Comparison of ENCODE assay signal across 8 cellular contexts in genomic region chr18:76495435-76496199, GRCh38. TPM values are rescaled to one million over a fixed set of nuclear protein-coding genes. Genes with fewer than 3 reads are reported as not detected.
DNase-seq lines count a peak whose midpoint lies in the region; ATAC-seq, FAIRE-seq and TF ChIP-seq lines count a peak whose summit lies in the region.

No MANE protein-coding gene starts in this region.

- TF ChIP-seq CTCF in AG09309 (IDR thresholded peaks at IDR 0.05; ENCODE audit: control insufficient read depth, insufficient read depth, low read depth, low read length, missing control alignments) (no peak), right atrium auricular region (IDR thresholded peaks at IDR 0.05) (no peak)

- H3K36me3 ChIP-seq in right atrium auricular region (no peaks in the 10 kb centered on the region), rectal smooth muscle tissue (ENCODE audit: control insufficient read depth, insufficient read depth, low read length) (no peaks in the 10 kb centered on the region)

- peak overlapping the region; percentile 54 for H3K9ac ChIP-seq in rectal smooth muscle tissue (ENCODE audit: low read length)

- peak; percentile 50 for TF ChIP-seq POLR2A in GM18526 (IDR thresholded peaks at IDR 0.05; ENCODE audit: extremely low read depth, insufficient read length)

- H3K36me3 Mint-ChIP-seq in activated naive CD4-positive, alpha-beta T cell treated with anti-CD3 and anti-CD28 coated beads, Interleukin-2, amount 50 U/mL, for 72 hours: peaks cover 0 to 17% of the 10 kb centered on the region in 2 donors

- H3K4me3 ChIP-seq in AG09309 (ENCODE audit: control insufficient read depth, low read depth, low read length): peak overlapping the region; percentile 65
- peak overlapping the region; percentile 58 to 87 for H3K4me3 ChIP-seq in right atrium auricular region
- peak overlapping the region; percentile 81 for H3K4me3 ChIP-seq in rectal smooth muscle tissue (ENCODE audit: low read length)

- peak; percentile 14 to 41 for ATAC-seq in activated naive CD4-positive, alpha-beta T cell treated with anti-CD3 and anti-CD28 coated beads, Interleukin-2, amount 50 U/mL, for 72 hours
- no peak for ATAC-seq in HG03457 (IDR thresholded peaks at IDR 0.05; ENCODE audit: unreplicated experiment)

- H3K9me3 ChIP-seq in right atrium auricular region: no peaks in the 10 kb centered on the region

- peak overlapping the region; percentile 75 to 85 for H3K27ac ChIP-seq in right atrium auricular region
- peak overlapping the region; percentile 70 for H3K27ac ChIP-seq in rectal smooth muscle tissue (ENCODE audit: low read depth, low read length)

- DNase-seq in AG09309 (ENCODE audit: low read depth) (no peak), NCI-H1930 (lab: John Stamatoyannopoulos, UW) (peak; percentile 61 to 71), right atrium auricular region (ENCODE audit: low spot score) (no peak), frontal cortex (ENCODE audit: low spot score in 2 of 2) (no peak)
- DNase-seq in activated naive CD4-positive, alpha-beta T cell treated with anti-CD3 and anti-CD28 coated beads, Interleukin-2, amount 50 U/mL, for 72 hours (ENCODE audit: low spot score in 2 of 2): peak in 1 of 2 donors; percentile 11

- H3K27ac Mint-ChIP-seq in activated naive CD4-positive, alpha-beta T cell treated with anti-CD3 and anti-CD28 coated beads, Interleukin-2, amount 50 U/mL, for 72 hours: no peak overlapping the region

- H3K9me3 Mint-ChIP-seq in activated naive CD4-positive, alpha-beta T cell treated with anti-CD3 and anti-CD28 coated beads, Interleukin-2, amount 50 U/mL, for 72 hours: no peaks in the 10 kb centered on the region

- H3K4me1 ChIP-seq in right atrium auricular region (peaks cover 0 to 15% of the 10 kb centered on the region in 2 donors), rectal smooth muscle tissue (ENCODE audit: control insufficient read depth, insufficient read depth, low read length) (peaks cover 3% of the 10 kb centered on the region)

- H3K27me3 ChIP-seq in right atrium auricular region (no peaks in the 10 kb centered on the region), rectal smooth muscle tissue (ENCODE audit: control insufficient read depth, insufficient read depth, low read length) (no peaks in the 10 kb centered on the region)

- FAIRE-seq in frontal cortex (lab: Jason Lieb, UNC): no peak

RNA-seq across cellular contexts. Expression of gene ZNF516, which starts 0.6 kb away (rescaled TPM):
- total RNA-seq in activated naive CD4-positive, alpha-beta T cell treated with anti-CD3 and anti-CD28 coated beads, Interleukin-2, amount 50 U/mL, for 72 hours: 10 to 100 TPM in 1 of 2 donors, 1 to 10 TPM in 1; 7.9 to 13.8 TPM
- 10 to 100 TPM; 11.0 to 14.0 TPM for total RNA-seq in right atrium auricular region
- total RNA-seq in frontal cortex: 14.3 TPM

Comparison
In these comparisons a context has a peak if more than half of its experiments do, and no peak if none do; other contexts are left out.
1. DNase-seq: peak in NCI-H1930 (2 of 2); none in AG09309 (single experiment), right atrium auricular region (single experiment) and frontal cortex (0 of 2).
2. Peak in every context shown above with its lines, with median percentiles within 50 percentile points of each other: H3K4me3 ChIP-seq.